Comparison of ENCODE assay signal across 12 cellular contexts in the genomic region with DNA sequence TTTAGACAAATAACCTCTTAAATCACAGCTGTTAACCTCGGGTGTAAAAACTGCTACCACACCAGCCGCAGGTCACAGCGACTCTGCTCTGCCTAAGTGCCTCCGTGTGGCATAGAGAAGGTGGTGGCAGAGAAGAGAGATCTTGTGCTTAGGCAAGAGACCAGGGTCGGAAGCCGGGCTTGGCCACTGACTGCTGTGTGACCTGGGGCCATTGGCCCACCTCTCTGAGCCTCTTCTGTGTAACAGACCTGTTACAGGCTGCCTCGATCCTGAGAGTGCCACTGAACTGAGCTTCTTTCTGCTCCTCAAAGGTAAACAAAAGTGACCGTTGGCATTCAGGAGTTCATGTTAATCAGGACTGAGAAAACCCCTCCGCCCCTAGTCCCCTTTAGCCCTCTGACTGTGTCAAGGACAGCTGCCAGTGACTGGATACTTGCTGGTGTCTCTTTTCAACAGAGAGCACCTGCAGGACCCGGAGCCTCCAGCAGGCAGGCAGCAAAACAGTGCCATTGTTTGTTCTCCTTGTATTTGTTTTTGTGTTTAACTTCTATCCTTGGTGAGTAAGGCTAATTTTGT. TPM values are rescaled to one million over a fixed set of nuclear protein-coding genes. Genes with fewer than 3 reads are reported as not detected.
A peak's percentile ranks its signal among the peaks of the same experiment; 100 is the strongest.
DNase-seq lines count a peak whose midpoint lies in the region; ATAC-seq and TF ChIP-seq lines count a peak whose summit lies in the region.
"Had no signal": no experiment of that assay in that cellular context is flagged by ENCODE, and none has a peak within 500 bp of the region (broad histone marks: within the 10 kb centered on the region; RNA-seq: fewer than 3 reads in every experiment).

No MANE protein-coding gene starts in this region.

- 63 to 72% (median 66%) methylated on average over 10 of the region's 10 CpGs for WGBS in psoas muscle, 3 donors

- TF ChIP-seq CTCF in left ventricle myocardium inferior (IDR thresholded peaks at IDR 0.05; ENCODE audit: borderline replicate concordance): peak; percentile 38
- peak; percentile 10 for TF ChIP-seq CTCF in psoas muscle (IDR thresholded peaks at IDR 0.05)

- DNase-seq in CD8-positive, alpha-beta memory T cell: no peak
- DNase-seq in NCI-H146 treated with DMSO at 0.1 percent for 48 hours (lab: John Stamatoyannopoulos, UW; ENCODE audit: unreplicated experiment) (peak; percentile 29), left ventricle myocardium inferior (no peak), psoas muscle (no peak), NK-92 (lab: John Stamatoyannopoulos, UW; ENCODE audit: unreplicated experiment) (no peak), NCI-H748 (lab: John Stamatoyannopoulos, UW; ENCODE audit: unreplicated experiment) (no peak)
- DNase-seq: NCI-H446 treated with DMSO at 0.1 percent for 48 hours; stimulated activated CD4-positive, alpha-beta T cell treated with anti-CD3 and anti-CD28 coated beads, Interleukin-12 subunit alpha, Interleukin-12 subunit beta, amount 100 ng/mL, for 4 hours had no signal

- peaks cover 0 to 2% of the 10 kb centered on the region in 2 donors for H3K27me3 Mint-ChIP-seq in CD8-positive, alpha-beta memory T cell

- CTCF ChIA-PET in CD8-positive, alpha-beta memory T cell (lab: Charles Lee): interaction anchor here (0.6 kb wide), 1 partner anchor 382 kb away, joined by 3 read pairs; no protein-coding TSS in a partner anchor

- H3K4me3 Mint-ChIP-seq in CD8-positive, alpha-beta memory T cell: peak overlapping the region in 1 of 7 donors; percentile 8

- H3K4me1 Mint-ChIP-seq in CD8-positive, alpha-beta memory T cell: peaks cover 37 to 65% (median 42%) of the 10 kb centered on the region in 3 donors

- peaks cover 0 to 1% (median 0%) of the 10 kb centered on the region in 3 donors for H3K36me3 Mint-ChIP-seq in CD8-positive, alpha-beta memory T cell

- H3K36me3 ChIP-seq in CD8-positive, alpha-beta memory T cell (ENCODE audit: insufficient read depth, low read length): no peaks in the 10 kb centered on the region
- peaks cover under 1% of the 10 kb centered on the region for H3K36me3 ChIP-seq in left ventricle myocardium inferior
- no peaks in the 10 kb centered on the region for H3K36me3 ChIP-seq in psoas muscle (ENCODE audit: insufficient read depth in 1 of 2, low read depth in 1 of 2)

- H3K4me1 ChIP-seq in CD8-positive, alpha-beta memory T cell (ENCODE audit: insufficient read depth, low read length): peaks cover 20% of the 10 kb centered on the region
- H3K4me1 ChIP-seq in left ventricle myocardium inferior (peaks cover 100% of the 10 kb centered on the region), psoas muscle (peaks cover 72% of the 10 kb centered on the region)

- no peaks in the 10 kb centered on the region for H3K9me3 ChIP-seq in CD8-positive, alpha-beta memory T cell (ENCODE audit: low read length)
- no peaks in the 10 kb centered on the region for H3K9me3 ChIP-seq in left ventricle myocardium inferior (replicated peaks)
- no peaks in the 10 kb centered on the region for H3K9me3 ChIP-seq in psoas muscle

- ATAC-seq in psoas muscle: no peak
- ATAC-seq in HG02798 (IDR thresholded peaks at IDR 0.05; ENCODE audit: poor library complexity, unreplicated experiment): no peak
- no peak for ATAC-seq in GM21723 (IDR thresholded peaks at IDR 0.05; ENCODE audit: unreplicated experiment)
- ATAC-seq: HCT116 had no signal

- H3K4me3 ChIP-seq in CD8-positive, alpha-beta memory T cell (ENCODE audit: low read length): no peak overlapping the region
- no peak overlapping the region for H3K4me3 ChIP-seq in left ventricle myocardium inferior
- no peak overlapping the region for H3K4me3 ChIP-seq in psoas muscle

- intact Hi-C loops in left ventricle myocardium inferior (cut with micrococcal nuclease) (no loop called here), psoas muscle (cut with DNase I) (no loop called here)

- POLR2A ChIA-PET in CD8-positive, alpha-beta memory T cell (lab: Charles Lee): interaction anchor here (0.7 kb wide), 1 partner anchor 140 kb away, joined by 4 read pairs; no protein-coding TSS in a partner anchor

- H3K9me3 Mint-ChIP-seq in CD8-positive, alpha-beta memory T cell: no peaks in the 10 kb centered on the region

- H3K27ac ChIP-seq in CD8-positive, alpha-beta memory T cell (ENCODE audit: low read depth, low read length): no peak overlapping the region
- H3K27ac ChIP-seq in left ventricle myocardium inferior (replicated peaks) (peak overlapping the region; percentile 91), psoas muscle (no peak overlapping the region)
- H3K27ac ChIP-seq: KMS-11 had no signal

- H3K27me3 ChIP-seq in CD8-positive, alpha-beta memory T cell (ENCODE audit: insufficient read depth, low read length, poor library complexity, severe bottlenecking): no peaks in the 10 kb centered on the region
- no peaks in the 10 kb centered on the region for H3K27me3 ChIP-seq in left ventricle myocardium inferior (ENCODE audit: low read depth)
- no peaks in the 10 kb centered on the region for H3K27me3 ChIP-seq in psoas muscle (ENCODE audit: insufficient read depth in 3 of 3, low read length in 2 of 3)

- peak overlapping the region in 5 of 8 donors; percentile 13 to 90 (median 51) for H3K27ac Mint-ChIP-seq in CD8-positive, alpha-beta memory T cell

RNA-seq across cellular contexts. Expression of a gene that starts 36.5 kb away (rescaled TPM):
- 10 to 100 TPM; 34.7 to 36.3 TPM for total RNA-seq in CD8-positive, alpha-beta memory T cell
- 8.0 TPM for polyA plus RNA-seq in CD8-positive, alpha-beta memory T cell
- total RNA-seq in left ventricle myocardium inferior (55.9 TPM), psoas muscle (10 to 100 TPM; 30.0 to 37.6 (median 35.4) TPM)
- 10 to 100 TPM; 10.4 to 24.3 (median 22.0) TPM for polyA plus RNA-seq in psoas muscle
